In genomic region chr5:72166070-72166979, GRCh38 we compare ENCODE assay signal across 1 cellular context.
A peak's percentile ranks its signal among the peaks of the same experiment; 100 is the strongest.
TF ChIP-seq lines count a peak whose summit lies in the region.

No MANE protein-coding gene starts in this region.

TF ChIP-seq in K562, 482 proteins besides CTCF, POLR2A, EP300 and RAD21 (continued from another document and continues in another):
- TF ChIP-seq THAP7 (CRISPR knock-in tag; IDR thresholded peaks at IDR 0.05) (no peak), PHB2 (IDR thresholded peaks at IDR 0.05; ENCODE audit: low read depth) (peak; percentile 79), SNIP1 (IDR thresholded peaks at IDR 0.05; ENCODE audit: low read depth) (no peak), KAT2B (IDR thresholded peaks at IDR 0.05; ENCODE audit: low read depth, low read length) (no peak), CREM (IDR thresholded peaks at IDR 0.05; ENCODE audit: low read depth) (peak; percentile 47; the same call in 1 of the 2 replicates), SAFB (IDR thresholded peaks at IDR 0.05; ENCODE audit: borderline replicate concordance, low read depth, low read length) (no peak), NR1H2 (CRISPR knock-in tag; IDR thresholded peaks at IDR 0.05) (no peak), ZNF699 (CRISPR knock-in tag; IDR thresholded peaks at IDR 0.05; ENCODE audit: insufficient replicate concordance) (no peak), ATF3 (IDR thresholded peaks at IDR 0.05) (no peak), ATF3 (CRISPR knock-in tag; conservative IDR thresholded peaks at IDR 0.05) (no peak), EWSR1 (IDR thresholded peaks at IDR 0.05; ENCODE audit: borderline replicate concordance, low read depth, partially characterized antibody) (no peak), NELFE (IDR thresholded peaks at IDR 0.05; ENCODE audit: insufficient read depth, insufficient read length) (no peak), ZBTB40 (IDR thresholded peaks at IDR 0.05) (no peak), ZBTB40 (CRISPR knock-in tag; IDR thresholded peaks at IDR 0.05) (no peak), SMARCC2 (IDR thresholded peaks at IDR 0.05; ENCODE audit: low read depth) (peak; percentile 68; the same call in 1 of the 2 replicates), FOSL1 (tag; conservative IDR thresholded peaks at IDR 0.05) (peak; percentile 36; the same call in 1 of the 2 replicates), NR0B1 (IDR thresholded peaks at IDR 0.05; ENCODE audit: partially characterized antibody) (no peak), TOE1 (IDR thresholded peaks at IDR 0.05; ENCODE audit: borderline replicate concordance) (no peak), TOE1 (CRISPR knock-in tag; IDR thresholded peaks at IDR 0.05; ENCODE audit: borderline replicate concordance, low read depth) (no peak), PHTF2 (CRISPR knock-in tag; IDR thresholded peaks at IDR 0.05) (no peak), E2F8 (IDR thresholded peaks at IDR 0.05; ENCODE audit: low read depth, partially characterized antibody) (no peak), ATF7 (IDR thresholded peaks at IDR 0.05) (peak; percentile 41; the same call in 1 of the 2 replicates), RBM39 (optimal IDR thresholded peaks at IDR 0.05; ENCODE audit: low read depth, low read length) (no peak), L3MBTL2 (IDR thresholded peaks at IDR 0.05) (peak; percentile 28; the same call in 1 of the 2 replicates), PPARD (CRISPR knock-in tag; IDR thresholded peaks at IDR 0.05) (no peak), RCOR1 (IDR thresholded peaks at IDR 0.05; ENCODE audit: borderline replicate concordance in 1 of 2, low read depth in 2 of 2, low read length in 2 of 2) (peak; percentile 91 to 93; a peak in 3 of 4 replicates), FOS (IDR thresholded peaks at IDR 0.05; ENCODE audit: extremely low read depth, insufficient read length) (no peak), U2AF1 (optimal IDR thresholded peaks at IDR 0.05; ENCODE audit: low read depth, low read length) (no peak), ZBTB34 (CRISPR knock-in tag; IDR thresholded peaks at IDR 0.05) (no peak), FUS (optimal IDR thresholded peaks at IDR 0.05; ENCODE audit: low read depth, low read length) (no peak), STAG1 (CRISPR knock-in tag; IDR thresholded peaks at IDR 0.05; ENCODE audit: borderline replicate concordance) (no peak), ELF2 (CRISPR knock-in tag; IDR thresholded peaks at IDR 0.05) (no peak), RBM15 (IDR thresholded peaks at IDR 0.05; ENCODE audit: insufficient read depth, low read length) (no peak), ZNF592 (IDR thresholded peaks at IDR 0.05) (0 out of 2 replicates have a peak, but pooled peaks have one; percentile 36)
